In genomic region chr3:51024765-51025681, GRCh38 we compare ENCODE assay signal across 8 cellular contexts.
A peak's percentile ranks its signal among the peaks of the same experiment; 100 is the strongest.
DNase-seq lines count a peak whose midpoint lies in the region; ATAC-seq lines count a peak whose summit lies in the region.

No MANE protein-coding gene starts in this region.

- ATAC-seq in naive B cell (ENCODE audit: low read depth in 2 of 2): peak in 1 of 2 donors; percentile 47

- in situ Hi-C loops in G401 (cut with HindIII; ENCODE audit: low sequenced_read_pairs): no loop called here

- H3K9me3 ChIP-seq in thymus (ENCODE audit: control insufficient read depth): no peaks in the 10 kb centered on the region

- WGBS in thymus: 18% methylated on average over 10 of the region's 10 CpGs

- H3K36me3 ChIP-seq in thymus (ENCODE audit: control insufficient read depth, insufficient read depth): no peaks in the 10 kb centered on the region

- peaks cover 0 to 12% (median 5%) of the 10 kb centered on the region in 3 donors for H3K4me1 Mint-ChIP-seq in naive B cell

- DNase-seq in DMS53 (lab: John Stamatoyannopoulos, UW) (peak; percentile 49), NCI-H510A (lab: John Stamatoyannopoulos, UW) (peak; percentile 19), naive B cell (peak; percentile 1), G401 (ENCODE audit: low spot score) (no peak), putamen (ENCODE audit: low spot score) (no peak), NCI-H146 (lab: John Stamatoyannopoulos, UW) (no peak)
- DNase-seq in activated T-cell treated with anti-CD3 and anti-CD28 coated beads, Interleukin-2, amount 50 U/mL, for 48 hours: peak; percentile 56 to 66

- no peaks in the 10 kb centered on the region for H3K27me3 ChIP-seq in thymus (ENCODE audit: control insufficient read depth, insufficient read depth)

- H3K4me3 ChIP-seq in thymus (ENCODE audit: low read length): no peak overlapping the region

- peak overlapping the region in 1 of 6 donors; percentile 69 for H3K27ac Mint-ChIP-seq in naive B cell

- H3K9me3 Mint-ChIP-seq in naive B cell: peaks cover 0 to 10% (median 2%) of the 10 kb centered on the region in 7 donors

- peaks cover 4 to 5% (median 4%) of the 10 kb centered on the region in 3 donors for H3K27me3 Mint-ChIP-seq in naive B cell

- peak overlapping the region; percentile 88 for H3K27ac ChIP-seq in thymus (ENCODE audit: low read depth)

- peaks cover 4% of the 10 kb centered on the region for H3K4me1 ChIP-seq in thymus (ENCODE audit: control insufficient read depth, insufficient read depth, low read length)

- H3K36me3 Mint-ChIP-seq in naive B cell: no peaks in the 10 kb centered on the region

- H3K4me3 Mint-ChIP-seq in naive B cell: peak overlapping the region in 1 of 8 donors; percentile 7

Comparison
In these comparisons a context has a peak if more than half of its experiments do, and no peak if none do; other contexts are left out.
1. DNase-seq: peak in DMS53 (single experiment), NCI-H510A (single experiment), activated T-cell treated with anti-CD3 and anti-CD28 coated beads, Interleukin-2, amount 50 U/mL, for 48 hours (2 of 2) and naive B cell (single experiment); none in G401 (single experiment), putamen (single experiment) and NCI-H146 (single experiment).